Comparison of ENCODE assay signal across 28 cellular contexts in genomic region chr12:58665375-58665774, GRCh38.
"Had no signal": no experiment of that assay in that cellular context is flagged by ENCODE, and none has a peak within 500 bp of the region (broad histone marks: within the 10 kb centered on the region; RNA-seq: fewer than 3 reads in every experiment).

No MANE protein-coding gene starts in this region.

- H3K4me1 Mint-ChIP-seq: naive thymus-derived CD8-positive, alpha-beta T cell; nephron progenitor cell; stimulated activated effector memory CD8-positive, alpha-beta T cell treated with anti-CD3 and anti-CD28 coated beads, Interleukin-12 subunit alpha, Interleukin-12 subunit beta, amount 100 ng/mL, for 72 hours; stimulated activated naive B cell treated with anti-CD40 and anti-IgM and Interleukin-4, amounts not matched to agents 10 μg/mL and 1 μg/mL and 100 μg/mL, for 72 hours had no signal

- H3K4me3 ChIP-seq: pancreas, psoas muscle, right lobe of liver, sigmoid colon, stomach, thoracic aorta, thyroid gland, tibial nerve, upper lobe of left lung, vagina had no signal

- H3K4me1 ChIP-seq: pancreas, psoas muscle, right lobe of liver, sigmoid colon, stomach, thyroid gland, tibial nerve, upper lobe of left lung, vagina had no signal

- H3K27ac ChIP-seq: neutrophil, pancreas, psoas muscle, right lobe of liver, sigmoid colon, stomach, thoracic aorta, thyroid gland, tibial nerve, upper lobe of left lung, vagina had no signal

- H3K36me3 ChIP-seq: neutrophil, pancreas, right lobe of liver, sigmoid colon, stomach, thoracic aorta, thyroid gland, tibial nerve, upper lobe of left lung, vagina had no signal

- H3K27ac Mint-ChIP-seq: naive thymus-derived CD8-positive, alpha-beta T cell; natural killer cell treated with Interleukin-12 subunit alpha and Interleukin-12 subunit beta and Interleukin-15 and Interleukin-18, amount 100 ng/mL, for 72 hours; nephron progenitor cell; progenitor cell of endocrine pancreas; stimulated activated effector memory CD8-positive, alpha-beta T cell treated with anti-CD3 and anti-CD28 coated beads, Interleukin-12 subunit alpha, Interleukin-12 subunit beta, amount 100 ng/mL, for 72 hours; stimulated activated naive B cell treated with anti-CD40 and anti-IgM and Interleukin-4, amounts not matched to agents 10 μg/mL and 1 μg/mL and 100 μg/mL, for 72 hours; stimulated activated naive CD8-positive, alpha-beta T cell treated with anti-CD3 and anti-CD28 coated beads, Interleukin-15, Interleukin-2, amounts not matched to agents 100 ng/mL and 50 ng/mL, for 24 hours had no signal

- H3K4me3 Mint-ChIP-seq: naive thymus-derived CD8-positive, alpha-beta T cell; natural killer cell treated with Interleukin-12 subunit alpha and Interleukin-12 subunit beta and Interleukin-15 and Interleukin-18, amount 100 ng/mL, for 72 hours; nephron progenitor cell; neural crest cell; stimulated activated effector memory CD8-positive, alpha-beta T cell treated with anti-CD3 and anti-CD28 coated beads, Interleukin-12 subunit alpha, Interleukin-12 subunit beta, amount 100 ng/mL, for 72 hours; stimulated activated naive B cell treated with anti-CD40 and anti-IgM and Interleukin-4, amounts not matched to agents 10 μg/mL and 1 μg/mL and 100 μg/mL, for 72 hours; stimulated activated naive CD8-positive, alpha-beta T cell treated with anti-CD3 and anti-CD28 coated beads, Interleukin-15, Interleukin-2, amounts not matched to agents 100 ng/mL and 50 ng/mL, for 24 hours had no signal

- ATAC-seq: naive thymus-derived CD8-positive, alpha-beta T cell; natural killer cell treated with Interleukin-12 subunit alpha and Interleukin-12 subunit beta and Interleukin-15 and Interleukin-18, amount 100 ng/mL, for 72 hours; pancreas; psoas muscle; right cardiac atrium; right lobe of liver; stimulated activated effector memory CD8-positive, alpha-beta T cell treated with anti-CD3 and anti-CD28 coated beads, Interleukin-12 subunit alpha, Interleukin-12 subunit beta, amount 100 ng/mL, for 72 hours; stimulated activated naive B cell treated with anti-CD40 and anti-IgM and Interleukin-4, amounts not matched to agents 10 μg/mL and 1 μg/mL and 100 μg/mL, for 72 hours had no signal

- H3K9me3 Mint-ChIP-seq: stimulated activated naive B cell treated with anti-CD40 and anti-IgM and Interleukin-4, amounts not matched to agents 10 μg/mL and 1 μg/mL and 100 μg/mL, for 72 hours had no signal

- H3K27me3 Mint-ChIP-seq: naive thymus-derived CD8-positive, alpha-beta T cell; natural killer cell treated with Interleukin-12 subunit alpha and Interleukin-12 subunit beta and Interleukin-15 and Interleukin-18, amount 100 ng/mL, for 72 hours; progenitor cell of endocrine pancreas; stimulated activated naive B cell treated with anti-CD40 and anti-IgM and Interleukin-4, amounts not matched to agents 10 μg/mL and 1 μg/mL and 100 μg/mL, for 72 hours; stimulated activated naive CD8-positive, alpha-beta T cell treated with anti-CD3 and anti-CD28 coated beads, Interleukin-15, Interleukin-2, amounts not matched to agents 100 ng/mL and 50 ng/mL, for 24 hours had no signal

- DNase-seq: naive thymus-derived CD8-positive, alpha-beta T cell; nephron progenitor cell; nucleus accumbens; pancreas; psoas muscle; right cardiac atrium; right lobe of liver; sigmoid colon; small intestine; stimulated activated CD4-positive, alpha-beta T cell treated with anti-CD3 and anti-CD28 coated beads, Interleukin-15, amount 100 ng/mL, for 24 hours; stimulated activated CD4-positive, alpha-beta T cell treated with anti-CD3 and anti-CD28 coated beads, Interleukin-2, amount 100 ng/mL, for 24 hours; stimulated activated CD4-positive, alpha-beta T cell treated with anti-CD3 and anti-CD28 coated beads, Interleukin-2, amount 100 ng/mL, for 48 hours; stimulated activated CD4-positive, alpha-beta T cell treated with anti-CD3 and anti-CD28 coated beads, Interleukin-4, amount 100 ng/mL, for 24 hours; stimulated activated naive B cell treated with anti-CD40 and anti-IgM and Interleukin-4, amounts not matched to agents 10 μg/mL and 1 μg/mL and 100 μg/mL, for 72 hours; stimulated activated naive CD4-positive, alpha-beta T cell treated with Interleukin-2 at 50 U/mL for 16 hours; stomach; thyroid gland; trophoblast cell; upper lobe of left lung had no signal

- H3K36me3 Mint-ChIP-seq: naive thymus-derived CD8-positive, alpha-beta T cell; natural killer cell treated with Interleukin-12 subunit alpha and Interleukin-12 subunit beta and Interleukin-15 and Interleukin-18, amount 100 ng/mL, for 72 hours; stimulated activated effector memory CD8-positive, alpha-beta T cell treated with anti-CD3 and anti-CD28 coated beads, Interleukin-12 subunit alpha, Interleukin-12 subunit beta, amount 100 ng/mL, for 72 hours; stimulated activated naive B cell treated with anti-CD40 and anti-IgM and Interleukin-4, amounts not matched to agents 10 μg/mL and 1 μg/mL and 100 μg/mL, for 72 hours had no signal

- H3K27me3 ChIP-seq: neutrophil, pancreas, right lobe of liver, sigmoid colon, stomach, thyroid gland, tibial nerve, upper lobe of left lung, vagina had no signal
